31 cellular contexts compared by ENCODE assay signal in the genomic region with DNA sequence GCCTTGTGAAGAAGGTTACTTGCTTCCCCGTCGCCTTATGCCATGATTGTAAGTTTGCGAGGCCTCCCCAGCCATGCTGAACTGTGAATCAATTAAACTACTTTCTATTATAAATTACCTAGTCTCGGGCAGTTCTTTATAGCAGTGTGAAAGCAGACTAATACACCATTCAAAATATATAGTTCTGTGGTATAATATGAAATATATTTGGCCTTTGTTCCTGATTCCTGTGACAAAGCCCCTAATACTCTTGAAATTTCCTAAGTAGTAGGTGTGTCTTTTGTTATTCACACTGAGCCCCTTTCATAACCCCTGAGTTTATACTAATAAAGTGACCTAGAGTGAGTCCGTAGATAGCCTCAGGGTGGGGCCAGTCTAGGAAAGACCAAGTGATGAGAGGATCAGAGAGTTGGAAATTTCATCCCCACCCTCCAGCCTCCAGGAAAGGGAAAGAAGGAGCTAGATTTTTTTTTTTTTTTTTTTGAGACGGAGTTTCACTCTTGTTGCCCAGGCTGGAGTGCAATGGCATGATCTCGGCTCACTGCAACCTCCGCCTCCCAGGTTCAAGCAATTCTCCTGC.
"Had no signal": no experiment of that assay in that cellular context is flagged by ENCODE, and none has a peak within 500 bp of the region (broad histone marks: within the 10 kb centered on the region; RNA-seq: fewer than 3 reads in every experiment).

No MANE protein-coding gene starts in this region.

- H3K27ac Mint-ChIP-seq: activated CD4-positive, alpha-beta memory T cell treated with anti-CD3 and anti-CD28 coated beads, Interleukin-2, amount 10 ng/mL, durations not matched to agents 7 days and 5 days; activated CD4-positive, alpha-beta T cell treated with anti-CD3 and anti-CD28 coated beads, Interleukin-2, amount 10 ng/mL, durations not matched to agents 7 days and 5 days; activated naive CD8-positive, alpha-beta T cell treated with anti-CD3 and anti-CD28 coated beads, Interleukin-2, amount 10 ng/mL, durations not matched to agents 7 days and 5 days; activated T-cell treated with anti-CD3 and anti-CD28 coated beads, Interleukin-2, amount 50 U/mL, for 24 hours; activated T-cell treated with anti-CD3 and anti-CD28 coated beads, Interleukin-2, amount 50 U/mL, for 72 hours; effector memory CD8-positive, alpha-beta T cell; T-helper 17 cell; T-helper 2 cell treated with Interferon-gamma antibody and Interleukin-4, amounts not matched to agents 5 μg/mL and 100 μg/mL, for 36 hours had no signal

- H3K36me3 ChIP-seq: brain microvascular endothelial cell, esophagus squamous epithelium, gastroesophageal sphincter, heart right ventricle had no signal

- H3K9me3 ChIP-seq: esophagus squamous epithelium, gastroesophageal sphincter, heart right ventricle had no signal

- DNase-seq: activated CD4-positive, alpha-beta memory T cell treated with anti-CD3 and anti-CD28 coated beads, Interleukin-2, amount 10 ng/mL, durations not matched to agents 7 days and 5 days; activated CD4-positive, alpha-beta T cell treated with anti-CD3 and anti-CD28 coated beads for 1 hour; activated CD4-positive, alpha-beta T cell treated with anti-CD3 and anti-CD28 coated beads for 4 hours; activated CD4-positive, alpha-beta T cell treated with anti-CD3 and anti-CD28 coated beads, Interleukin-2, amount 10 ng/mL, durations not matched to agents 7 days and 5 days; activated CD4-positive, alpha-beta T cell treated with anti-CD3 and anti-CD28 coated beads, Interleukin-2, amount 50 U/mL, for 4 hours; activated CD4-positive, CD25-positive, alpha-beta regulatory T cell; activated CD8-positive, alpha-beta memory T cell treated with anti-CD3 and anti-CD28 coated beads, Interleukin-2, amount 50 U/mL, for 48 hours; activated gamma-delta T cell; activated naive CD4-positive, alpha-beta T cell; activated naive CD4-positive, alpha-beta T cell treated with anti-CD3 and anti-CD28 coated beads, Interleukin-2, amount 50 U/mL, for 16 hours; activated naive CD8-positive, alpha-beta T cell treated with anti-CD3 and anti-CD28 coated beads, Interleukin-2, amount 10 ng/mL, durations not matched to agents 7 days and 5 days; activated T-cell treated with anti-CD3 and anti-CD28 coated beads for 4 hours; activated T-cell treated with anti-CD3 and anti-CD28 coated beads, Interleukin-2, amount 50 U/mL, for 24 hours; activated T-cell treated with anti-CD3 and anti-CD28 coated beads, Interleukin-2, amount 50 U/mL, for 72 hours; amniotic stem cell; anterior cingulate cortex; brain microvascular endothelial cell; caudate nucleus; cortex of kidney; dermis blood vessel endothelial cell; effector CD4-positive, alpha-beta T cell; effector memory CD8-positive, alpha-beta T cell; esophagus squamous epithelium; foreskin melanocyte; heart right ventricle; T-helper 1 cell; T-helper 17 cell; T1000 had no signal

- H3K36me3 Mint-ChIP-seq: activated naive CD8-positive, alpha-beta T cell treated with anti-CD3 and anti-CD28 coated beads, Interleukin-2, amount 10 ng/mL, durations not matched to agents 7 days and 5 days had no signal

- H3K4me1 ChIP-seq: gastroesophageal sphincter had no signal

- H3K27me3 Mint-ChIP-seq: activated CD4-positive, alpha-beta memory T cell treated with anti-CD3 and anti-CD28 coated beads, Interleukin-2, amount 10 ng/mL, durations not matched to agents 7 days and 5 days; activated CD4-positive, alpha-beta T cell treated with anti-CD3 and anti-CD28 coated beads, Interleukin-2, amount 10 ng/mL, durations not matched to agents 7 days and 5 days; activated naive CD8-positive, alpha-beta T cell treated with anti-CD3 and anti-CD28 coated beads, Interleukin-2, amount 10 ng/mL, durations not matched to agents 7 days and 5 days; activated T-cell treated with anti-CD3 and anti-CD28 coated beads, Interleukin-2, amount 50 U/mL, for 24 hours; effector memory CD8-positive, alpha-beta T cell; T-helper 17 cell had no signal

- H3K4me3 ChIP-seq: esophagus squamous epithelium, gastroesophageal sphincter, heart right ventricle had no signal

- H3K27ac ChIP-seq: brain microvascular endothelial cell, epithelial cell of prostate, esophagus squamous epithelium, gastroesophageal sphincter, heart right ventricle had no signal

- H3K9me3 Mint-ChIP-seq: activated CD4-positive, alpha-beta memory T cell treated with anti-CD3 and anti-CD28 coated beads, Interleukin-2, amount 10 ng/mL, durations not matched to agents 7 days and 5 days; activated CD4-positive, alpha-beta T cell treated with anti-CD3 and anti-CD28 coated beads, Interleukin-2, amount 10 ng/mL, durations not matched to agents 7 days and 5 days; activated naive CD8-positive, alpha-beta T cell treated with anti-CD3 and anti-CD28 coated beads, Interleukin-2, amount 10 ng/mL, durations not matched to agents 7 days and 5 days; activated T-cell treated with anti-CD3 and anti-CD28 coated beads, Interleukin-2, amount 50 U/mL, for 24 hours; activated T-cell treated with anti-CD3 and anti-CD28 coated beads, Interleukin-2, amount 50 U/mL, for 72 hours; effector memory CD8-positive, alpha-beta T cell; T-helper 2 cell treated with Interferon-gamma antibody and Interleukin-4, amounts not matched to agents 5 μg/mL and 100 μg/mL, for 36 hours had no signal

- H3K4me3 Mint-ChIP-seq: activated CD4-positive, alpha-beta memory T cell treated with anti-CD3 and anti-CD28 coated beads, Interleukin-2, amount 10 ng/mL, durations not matched to agents 7 days and 5 days; activated CD4-positive, alpha-beta T cell treated with anti-CD3 and anti-CD28 coated beads, Interleukin-2, amount 10 ng/mL, durations not matched to agents 7 days and 5 days; activated naive CD8-positive, alpha-beta T cell treated with anti-CD3 and anti-CD28 coated beads, Interleukin-2, amount 10 ng/mL, durations not matched to agents 7 days and 5 days; activated T-cell treated with anti-CD3 and anti-CD28 coated beads, Interleukin-2, amount 50 U/mL, for 24 hours; activated T-cell treated with anti-CD3 and anti-CD28 coated beads, Interleukin-2, amount 50 U/mL, for 72 hours; effector memory CD8-positive, alpha-beta T cell; T-helper 17 cell; T-helper 2 cell treated with Interferon-gamma antibody and Interleukin-4, amounts not matched to agents 5 μg/mL and 100 μg/mL, for 36 hours had no signal

- ATAC-seq: activated T-cell treated with anti-CD3 and anti-CD28 coated beads, Interleukin-2, amount 50 U/mL, for 72 hours; effector memory CD8-positive, alpha-beta T cell; gastroesophageal sphincter; heart right ventricle; T-helper 17 cell had no signal

- H3K27me3 ChIP-seq: brain microvascular endothelial cell, esophagus squamous epithelium, gastroesophageal sphincter, heart right ventricle had no signal
